In the genomic region with DNA sequence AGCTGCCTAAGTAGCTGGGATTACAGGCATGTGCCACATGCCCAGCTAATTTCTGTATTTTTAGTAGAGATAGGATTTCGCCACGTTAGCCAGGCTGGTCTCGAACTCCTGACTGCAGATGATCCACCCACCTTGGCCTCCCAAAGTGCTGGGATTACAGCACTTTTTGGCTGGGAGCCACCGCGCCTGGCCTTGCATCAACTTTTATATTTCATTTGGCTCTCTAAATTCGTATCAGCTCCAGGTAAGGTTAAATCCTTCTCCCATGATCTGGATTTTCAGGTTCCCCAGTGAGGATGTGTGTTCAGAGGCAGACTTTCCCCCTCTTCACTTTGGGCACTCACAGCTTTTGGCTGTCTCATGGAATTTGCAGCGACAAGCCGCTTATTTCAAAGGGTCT, we compare ENCODE assay signal across 20 cellular contexts.
"Had no signal": no experiment of that assay in that cellular context is flagged by ENCODE, and none has a peak within 500 bp of the region (broad histone marks: within the 10 kb centered on the region; RNA-seq: fewer than 3 reads in every experiment).

No MANE protein-coding gene starts in this region.

- H3K27ac Mint-ChIP-seq: activated CD4-positive, alpha-beta T cell treated with anti-CD3 and anti-CD28 coated beads, Interleukin-2, amount 10 ng/mL, durations not matched to agents 7 days and 5 days; activated CD8-positive, alpha-beta T cell treated with anti-CD3 and anti-CD28 coated beads, Interleukin-2, amount 10 ng/mL, durations not matched to agents 7 days and 5 days; activated naive CD4-positive, alpha-beta T cell treated with anti-CD3 and anti-CD28 coated beads, Interleukin-2, amount 10 ng/mL, durations not matched to agents 7 days and 5 days; activated T-helper 2 cell treated with anti-CD3 and anti-CD28 coated beads, Interferon-gamma antibody, Interleukin-2, Interleukin-4, amounts not matched to agents 10 μg/mL and 5 μg/mL and 100 μg/mL, durations not matched to agents 14 hours and 24 hours and 36 hours; natural killer cell; stimulated activated effector memory CD8-positive, alpha-beta T cell treated with anti-CD3 and anti-CD28 coated beads, Interleukin-12 subunit alpha, Interleukin-12 subunit beta, amount 100 ng/mL, for 72 hours had no signal

- H3K4me3 Mint-ChIP-seq: activated CD4-positive, alpha-beta T cell treated with anti-CD3 and anti-CD28 coated beads, Interleukin-2, amount 10 ng/mL, durations not matched to agents 7 days and 5 days; activated CD8-positive, alpha-beta T cell treated with anti-CD3 and anti-CD28 coated beads, Interleukin-2, amount 10 ng/mL, durations not matched to agents 7 days and 5 days; activated naive CD4-positive, alpha-beta T cell treated with anti-CD3 and anti-CD28 coated beads, Interleukin-2, amount 10 ng/mL, durations not matched to agents 7 days and 5 days; activated T-cell treated with anti-CD3 and anti-CD28 coated beads, Interleukin-2, amount 50 U/mL, for 24 hours; natural killer cell; stimulated activated effector memory CD8-positive, alpha-beta T cell treated with anti-CD3 and anti-CD28 coated beads, Interleukin-12 subunit alpha, Interleukin-12 subunit beta, amount 100 ng/mL, for 72 hours had no signal

- H3K4me1 Mint-ChIP-seq: activated naive CD4-positive, alpha-beta T cell treated with anti-CD3 and anti-CD28 coated beads, Interleukin-2, amount 10 ng/mL, durations not matched to agents 7 days and 5 days had no signal

- ATAC-seq: activated CD8-positive, alpha-beta T cell treated with anti-CD3 and anti-CD28 coated beads, Interleukin-2, amount 10 ng/mL, durations not matched to agents 7 days and 5 days; esophagus mucosa; gastroesophageal sphincter; heart left ventricle; left ventricle myocardium superior; natural killer cell; sciatic nerve; stimulated activated effector memory CD8-positive, alpha-beta T cell treated with anti-CD3 and anti-CD28 coated beads, Interleukin-12 subunit alpha, Interleukin-12 subunit beta, amount 100 ng/mL, for 72 hours had no signal

- DNase-seq: activated CD4-positive, alpha-beta T cell treated with anti-CD3 and anti-CD28 coated beads, Interleukin-2, amount 10 ng/mL, durations not matched to agents 7 days and 5 days; activated CD8-positive, alpha-beta T cell treated with anti-CD3 and anti-CD28 coated beads, Interleukin-2, amount 10 ng/mL, durations not matched to agents 7 days and 5 days; activated naive CD4-positive, alpha-beta T cell treated with anti-CD3 and anti-CD28 coated beads, Interleukin-2, amount 10 ng/mL, durations not matched to agents 7 days and 5 days; activated T-cell treated with anti-CD3 and anti-CD28 coated beads, Interleukin-2, amount 50 U/mL, for 24 hours; heart left ventricle; left ventricle myocardium superior; mesenchymal stem cell; natural killer cell; stimulated activated CD4-positive, alpha-beta T cell treated with anti-CD3 and anti-CD28 coated beads, Interleukin-4, amount 100 ng/mL, for 24 hours; stomach; uterus had no signal

- H3K4me1 ChIP-seq: ascending aorta, parathyroid adenoma, uterus had no signal

- H3K9me3 Mint-ChIP-seq: activated CD4-positive, alpha-beta T cell treated with anti-CD3 and anti-CD28 coated beads, Interleukin-2, amount 10 ng/mL, durations not matched to agents 7 days and 5 days; activated naive CD4-positive, alpha-beta T cell treated with anti-CD3 and anti-CD28 coated beads, Interleukin-2, amount 10 ng/mL, durations not matched to agents 7 days and 5 days; activated T-cell treated with anti-CD3 and anti-CD28 coated beads, Interleukin-2, amount 50 U/mL, for 24 hours; activated T-helper 2 cell treated with anti-CD3 and anti-CD28 coated beads, Interferon-gamma antibody, Interleukin-2, Interleukin-4, amounts not matched to agents 10 μg/mL and 5 μg/mL and 100 μg/mL, durations not matched to agents 14 hours and 24 hours and 36 hours; natural killer cell; stimulated activated effector memory CD8-positive, alpha-beta T cell treated with anti-CD3 and anti-CD28 coated beads, Interleukin-12 subunit alpha, Interleukin-12 subunit beta, amount 100 ng/mL, for 72 hours had no signal

- H3K27ac ChIP-seq: ascending aorta, coronary artery, gastroesophageal sphincter, heart left ventricle, parathyroid adenoma, stomach, uterus had no signal

- H3K9ac ChIP-seq: parathyroid adenoma had no signal

- H3K27me3 ChIP-seq: ascending aorta, gastroesophageal sphincter, heart left ventricle, stomach, uterus had no signal

- H3K27me3 Mint-ChIP-seq: activated CD4-positive, alpha-beta T cell treated with anti-CD3 and anti-CD28 coated beads, Interleukin-2, amount 10 ng/mL, durations not matched to agents 7 days and 5 days; activated naive CD4-positive, alpha-beta T cell treated with anti-CD3 and anti-CD28 coated beads, Interleukin-2, amount 10 ng/mL, durations not matched to agents 7 days and 5 days; activated T-cell treated with anti-CD3 and anti-CD28 coated beads, Interleukin-2, amount 50 U/mL, for 24 hours had no signal

- H3K9me3 ChIP-seq: ascending aorta, gastroesophageal sphincter, heart left ventricle, stomach, uterus had no signal

- H3K36me3 Mint-ChIP-seq: natural killer cell had no signal

- H3K36me3 ChIP-seq: uterus had no signal

- H3K4me3 ChIP-seq: ascending aorta, coronary artery, gastroesophageal sphincter, heart left ventricle, smooth muscle cell, stomach, uterus had no signal
